Comparison of ENCODE assay signal across 1 cellular context in the genomic region with DNA sequence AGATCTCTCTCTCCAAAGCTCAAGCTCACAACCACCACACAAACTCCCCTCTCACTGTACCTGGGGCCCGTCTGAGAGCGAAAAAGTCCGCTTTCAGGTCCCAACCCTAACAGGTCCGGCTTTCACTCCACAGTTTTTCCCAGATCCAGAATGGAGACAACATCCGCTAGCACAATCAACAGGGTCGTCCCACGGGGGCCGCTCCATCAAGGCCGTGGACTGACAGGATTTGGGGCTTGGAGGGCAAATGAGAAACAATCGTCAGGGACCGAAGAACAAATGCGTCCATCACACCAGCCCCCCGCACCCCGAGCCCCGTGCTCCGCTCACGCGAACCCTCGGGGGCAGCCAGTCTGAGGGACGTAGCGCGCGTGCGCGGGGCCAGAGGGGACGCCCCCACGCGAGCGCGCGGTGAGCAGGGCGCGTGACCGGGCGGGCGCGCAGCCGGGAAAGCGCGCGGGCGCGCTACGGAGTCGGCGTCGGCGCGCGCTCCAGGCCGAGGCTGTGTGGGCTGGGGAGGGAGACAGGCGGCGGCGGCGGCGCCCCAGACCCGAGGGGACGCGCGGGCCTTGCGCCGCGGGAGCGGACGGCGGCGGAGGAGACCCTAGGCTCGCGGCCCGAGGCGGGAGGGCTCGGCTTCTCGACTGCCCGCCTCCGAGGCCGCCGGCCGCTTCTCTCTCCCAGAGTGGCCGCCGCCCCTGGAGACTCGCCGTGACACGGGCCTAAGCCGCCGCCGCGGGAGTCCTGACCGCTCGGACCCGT.
TF ChIP-seq lines count a peak whose summit lies in the region.

A gene (plus strand): TSS at position 470 of the 762 bp plus-strand sequence. CDS start 606 bp downstream, outside the sequence.

TF ChIP-seq in GM12878, 131 proteins besides CTCF, POLR2A, EP300 and RAD21 (continued from another document and continues in another):
- TF ChIP-seq, protein P1, sequence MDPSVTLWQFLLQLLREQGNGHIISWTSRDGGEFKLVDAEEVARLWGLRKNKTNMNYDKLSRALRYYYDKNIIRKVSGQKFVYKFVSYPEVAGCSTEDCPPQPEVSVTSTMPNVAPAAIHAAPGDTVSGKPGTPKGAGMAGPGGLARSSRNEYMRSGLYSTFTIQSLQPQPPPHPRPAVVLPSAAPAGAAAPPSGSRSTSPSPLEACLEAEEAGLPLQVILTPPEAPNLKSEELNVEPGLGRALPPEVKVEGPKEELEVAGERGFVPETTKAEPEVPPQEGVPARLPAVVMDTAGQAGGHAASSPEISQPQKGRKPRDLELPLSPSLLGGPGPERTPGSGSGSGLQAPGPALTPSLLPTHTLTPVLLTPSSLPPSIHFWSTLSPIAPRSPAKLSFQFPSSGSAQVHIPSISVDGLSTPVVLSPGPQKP (IDR thresholded peaks at IDR 0.05; ENCODE audit: low read depth, low read length), result no peak
- TF ChIP-seq, protein P2, sequence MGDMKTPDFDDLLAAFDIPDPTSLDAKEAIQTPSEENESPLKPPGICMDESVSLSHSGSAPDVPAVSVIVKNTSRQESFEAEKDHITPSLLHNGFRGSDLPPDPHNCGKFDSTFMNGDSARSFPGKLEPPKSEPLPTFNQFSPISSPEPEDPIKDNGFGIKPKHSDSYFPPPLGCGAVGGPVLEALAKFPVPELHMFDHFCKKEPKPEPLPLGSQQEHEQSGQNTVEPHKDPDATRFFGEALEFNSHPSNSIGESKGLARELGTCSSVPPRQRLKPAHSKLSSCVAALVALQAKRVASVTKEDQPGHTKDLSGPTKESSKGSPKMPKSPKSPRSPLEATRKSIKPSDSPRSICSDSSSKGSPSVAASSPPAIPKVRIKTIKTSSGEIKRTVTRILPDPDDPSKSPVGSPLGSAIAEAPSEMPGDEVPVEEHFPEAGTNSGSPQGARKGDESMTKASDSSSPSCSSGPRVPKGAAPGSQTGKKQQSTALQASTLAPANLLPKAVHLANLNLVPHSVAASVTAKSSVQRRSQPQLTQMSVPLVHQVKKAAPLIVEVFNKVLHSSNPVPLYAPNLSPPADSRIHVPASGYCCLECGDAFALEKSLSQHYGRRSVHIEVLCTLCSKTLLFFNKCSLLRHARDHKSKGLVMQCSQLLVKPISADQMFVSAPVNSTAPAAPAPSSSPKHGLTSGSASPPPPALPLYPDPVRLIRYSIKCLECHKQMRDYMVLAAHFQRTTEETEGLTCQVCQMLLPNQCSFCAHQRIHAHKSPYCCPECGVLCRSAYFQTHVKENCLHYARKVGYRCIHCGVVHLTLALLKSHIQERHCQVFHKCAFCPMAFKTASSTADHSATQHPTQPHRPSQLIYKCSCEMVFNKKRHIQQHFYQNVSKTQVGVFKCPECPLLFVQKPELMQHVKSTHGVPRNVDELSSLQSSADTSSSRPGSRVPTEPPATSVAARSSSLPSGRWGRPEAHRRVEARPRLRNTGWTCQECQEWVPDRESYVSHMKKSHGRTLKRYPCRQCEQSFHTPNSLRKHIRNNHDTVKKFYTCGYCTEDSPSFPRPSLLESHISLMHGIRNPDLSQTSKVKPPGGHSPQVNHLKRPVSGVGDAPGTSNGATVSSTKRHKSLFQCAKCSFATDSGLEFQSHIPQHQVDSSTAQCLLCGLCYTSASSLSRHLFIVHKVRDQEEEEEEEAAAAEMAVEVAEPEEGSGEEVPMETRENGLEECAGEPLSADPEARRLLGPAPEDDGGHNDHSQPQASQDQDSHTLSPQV (IDR thresholded peaks at IDR 0.05), result no peak
- TF ChIP-seq, protein P3, sequence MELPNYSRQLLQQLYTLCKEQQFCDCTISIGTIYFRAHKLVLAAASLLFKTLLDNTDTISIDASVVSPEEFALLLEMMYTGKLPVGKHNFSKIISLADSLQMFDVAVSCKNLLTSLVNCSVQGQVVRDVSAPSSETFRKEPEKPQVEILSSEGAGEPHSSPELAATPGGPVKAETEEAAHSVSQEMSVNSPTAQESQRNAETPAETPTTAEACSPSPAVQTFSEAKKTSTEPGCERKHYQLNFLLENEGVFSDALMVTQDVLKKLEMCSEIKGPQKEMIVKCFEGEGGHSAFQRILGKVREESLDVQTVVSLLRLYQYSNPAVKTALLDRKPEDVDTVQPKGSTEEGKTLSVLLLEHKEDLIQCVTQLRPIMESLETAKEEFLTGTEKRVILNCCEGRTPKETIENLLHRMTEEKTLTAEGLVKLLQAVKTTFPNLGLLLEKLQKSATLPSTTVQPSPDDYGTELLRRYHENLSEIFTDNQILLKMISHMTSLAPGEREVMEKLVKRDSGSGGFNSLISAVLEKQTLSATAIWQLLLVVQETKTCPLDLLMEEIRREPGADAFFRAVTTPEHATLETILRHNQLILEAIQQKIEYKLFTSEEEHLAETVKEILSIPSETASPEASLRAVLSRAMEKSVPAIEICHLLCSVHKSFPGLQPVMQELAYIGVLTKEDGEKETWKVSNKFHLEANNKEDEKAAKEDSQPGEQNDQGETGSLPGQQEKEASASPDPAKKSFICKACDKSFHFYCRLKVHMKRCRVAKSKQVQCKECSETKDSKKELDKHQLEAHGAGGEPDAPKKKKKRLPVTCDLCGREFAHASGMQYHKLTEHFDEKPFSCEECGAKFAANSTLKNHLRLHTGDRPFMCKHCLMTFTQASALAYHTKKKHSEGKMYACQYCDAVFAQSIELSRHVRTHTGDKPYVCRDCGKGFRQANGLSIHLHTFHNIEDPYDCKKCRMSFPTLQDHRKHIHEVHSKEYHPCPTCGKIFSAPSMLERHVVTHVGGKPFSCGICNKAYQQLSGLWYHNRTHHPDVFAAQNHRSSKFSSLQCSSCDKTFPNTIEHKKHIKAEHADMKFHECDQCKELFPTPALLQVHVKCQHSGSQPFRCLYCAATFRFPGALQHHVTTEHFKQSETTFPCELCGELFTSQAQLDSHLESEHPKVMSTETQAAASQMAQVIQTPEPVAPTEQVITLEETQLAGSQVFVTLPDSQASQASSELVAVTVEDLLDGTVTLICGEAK (IDR thresholded peaks at IDR 0.05; ENCODE audit: borderline replicate concordance), result no peak; the same call in 1 of the 2 replicates
- TF ChIP-seq SMC3 (IDR thresholded peaks at IDR 0.05; ENCODE audit: borderline replicate concordance, low read length), result no peak
- TF ChIP-seq PAX5 (IDR thresholded peaks at IDR 0.05; ENCODE audit: borderline replicate concordance, low read depth, low read length), result peak; percentile 94
- peak; percentile 48; the same call in 1 of the 2 replicates for TF ChIP-seq SIN3A (IDR thresholded peaks at IDR 0.05; ENCODE audit: low read depth, low read length)
- no peak for TF ChIP-seq SRF (IDR thresholded peaks at IDR 0.05; ENCODE audit: low read depth in 2 of 2, low read length in 2 of 2)
- peak; percentile 28 for TF ChIP-seq KLF5 (IDR thresholded peaks at IDR 0.05; ENCODE audit: partially characterized antibody)
- TF ChIP-seq ZNF24 (IDR thresholded peaks at IDR 0.05), result 0 out of 2 replicates have a peak, but pooled peaks have one; percentile 23
- TF ChIP-seq, protein P4, sequence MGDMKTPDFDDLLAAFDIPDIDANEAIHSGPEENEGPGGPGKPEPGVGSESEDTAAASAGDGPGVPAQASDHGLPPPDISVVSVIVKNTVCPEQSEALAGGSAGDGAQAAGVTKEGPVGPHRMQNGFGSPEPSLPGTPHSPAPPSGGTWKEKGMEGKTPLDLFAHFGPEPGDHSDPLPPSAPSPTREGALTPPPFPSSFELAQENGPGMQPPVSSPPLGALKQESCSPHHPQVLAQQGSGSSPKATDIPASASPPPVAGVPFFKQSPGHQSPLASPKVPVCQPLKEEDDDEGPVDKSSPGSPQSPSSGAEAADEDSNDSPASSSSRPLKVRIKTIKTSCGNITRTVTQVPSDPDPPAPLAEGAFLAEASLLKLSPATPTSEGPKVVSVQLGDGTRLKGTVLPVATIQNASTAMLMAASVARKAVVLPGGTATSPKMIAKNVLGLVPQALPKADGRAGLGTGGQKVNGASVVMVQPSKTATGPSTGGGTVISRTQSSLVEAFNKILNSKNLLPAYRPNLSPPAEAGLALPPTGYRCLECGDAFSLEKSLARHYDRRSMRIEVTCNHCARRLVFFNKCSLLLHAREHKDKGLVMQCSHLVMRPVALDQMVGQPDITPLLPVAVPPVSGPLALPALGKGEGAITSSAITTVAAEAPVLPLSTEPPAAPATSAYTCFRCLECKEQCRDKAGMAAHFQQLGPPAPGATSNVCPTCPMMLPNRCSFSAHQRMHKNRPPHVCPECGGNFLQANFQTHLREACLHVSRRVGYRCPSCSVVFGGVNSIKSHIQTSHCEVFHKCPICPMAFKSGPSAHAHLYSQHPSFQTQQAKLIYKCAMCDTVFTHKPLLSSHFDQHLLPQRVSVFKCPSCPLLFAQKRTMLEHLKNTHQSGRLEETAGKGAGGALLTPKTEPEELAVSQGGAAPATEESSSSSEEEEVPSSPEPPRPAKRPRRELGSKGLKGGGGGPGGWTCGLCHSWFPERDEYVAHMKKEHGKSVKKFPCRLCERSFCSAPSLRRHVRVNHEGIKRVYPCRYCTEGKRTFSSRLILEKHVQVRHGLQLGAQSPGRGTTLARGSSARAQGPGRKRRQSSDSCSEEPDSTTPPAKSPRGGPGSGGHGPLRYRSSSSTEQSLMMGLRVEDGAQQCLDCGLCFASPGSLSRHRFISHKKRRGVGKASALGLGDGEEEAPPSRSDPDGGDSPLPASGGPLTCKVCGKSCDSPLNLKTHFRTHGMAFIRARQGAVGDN (IDR thresholded peaks at IDR 0.05), result 0 out of 2 replicates have a peak, but pooled peaks have one; percentile 49
- peak; percentile 57 for TF ChIP-seq NRF1 (conservative IDR thresholded peaks at IDR 0.05; ENCODE audit: low read depth, low read length)
- 0 out of 2 replicates have a peak, but pooled peaks have one; percentile 37 for TF ChIP-seq TCF3 (IDR thresholded peaks at IDR 0.05; ENCODE audit: borderline replicate concordance, insufficient read depth, low read depth, low read length)
- peak; percentile 96 for TF ChIP-seq LARP7 (IDR thresholded peaks at IDR 0.05)
- no peak for TF ChIP-seq NFYA (IDR thresholded peaks at IDR 0.05; ENCODE audit: borderline replicate concordance, low read depth, low read length)
- TF ChIP-seq, protein P5, sequence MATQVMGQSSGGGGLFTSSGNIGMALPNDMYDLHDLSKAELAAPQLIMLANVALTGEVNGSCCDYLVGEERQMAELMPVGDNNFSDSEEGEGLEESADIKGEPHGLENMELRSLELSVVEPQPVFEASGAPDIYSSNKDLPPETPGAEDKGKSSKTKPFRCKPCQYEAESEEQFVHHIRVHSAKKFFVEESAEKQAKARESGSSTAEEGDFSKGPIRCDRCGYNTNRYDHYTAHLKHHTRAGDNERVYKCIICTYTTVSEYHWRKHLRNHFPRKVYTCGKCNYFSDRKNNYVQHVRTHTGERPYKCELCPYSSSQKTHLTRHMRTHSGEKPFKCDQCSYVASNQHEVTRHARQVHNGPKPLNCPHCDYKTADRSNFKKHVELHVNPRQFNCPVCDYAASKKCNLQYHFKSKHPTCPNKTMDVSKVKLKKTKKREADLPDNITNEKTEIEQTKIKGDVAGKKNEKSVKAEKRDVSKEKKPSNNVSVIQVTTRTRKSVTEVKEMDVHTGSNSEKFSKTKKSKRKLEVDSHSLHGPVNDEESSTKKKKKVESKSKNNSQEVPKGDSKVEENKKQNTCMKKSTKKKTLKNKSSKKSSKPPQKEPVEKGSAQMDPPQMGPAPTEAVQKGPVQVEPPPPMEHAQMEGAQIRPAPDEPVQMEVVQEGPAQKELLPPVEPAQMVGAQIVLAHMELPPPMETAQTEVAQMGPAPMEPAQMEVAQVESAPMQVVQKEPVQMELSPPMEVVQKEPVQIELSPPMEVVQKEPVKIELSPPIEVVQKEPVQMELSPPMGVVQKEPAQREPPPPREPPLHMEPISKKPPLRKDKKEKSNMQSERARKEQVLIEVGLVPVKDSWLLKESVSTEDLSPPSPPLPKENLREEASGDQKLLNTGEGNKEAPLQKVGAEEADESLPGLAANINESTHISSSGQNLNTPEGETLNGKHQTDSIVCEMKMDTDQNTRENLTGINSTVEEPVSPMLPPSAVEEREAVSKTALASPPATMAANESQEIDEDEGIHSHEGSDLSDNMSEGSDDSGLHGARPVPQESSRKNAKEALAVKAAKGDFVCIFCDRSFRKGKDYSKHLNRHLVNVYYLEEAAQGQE (IDR thresholded peaks at IDR 0.05; ENCODE audit: low read depth, low read length), result no peak
- TF ChIP-seq, protein P6, sequence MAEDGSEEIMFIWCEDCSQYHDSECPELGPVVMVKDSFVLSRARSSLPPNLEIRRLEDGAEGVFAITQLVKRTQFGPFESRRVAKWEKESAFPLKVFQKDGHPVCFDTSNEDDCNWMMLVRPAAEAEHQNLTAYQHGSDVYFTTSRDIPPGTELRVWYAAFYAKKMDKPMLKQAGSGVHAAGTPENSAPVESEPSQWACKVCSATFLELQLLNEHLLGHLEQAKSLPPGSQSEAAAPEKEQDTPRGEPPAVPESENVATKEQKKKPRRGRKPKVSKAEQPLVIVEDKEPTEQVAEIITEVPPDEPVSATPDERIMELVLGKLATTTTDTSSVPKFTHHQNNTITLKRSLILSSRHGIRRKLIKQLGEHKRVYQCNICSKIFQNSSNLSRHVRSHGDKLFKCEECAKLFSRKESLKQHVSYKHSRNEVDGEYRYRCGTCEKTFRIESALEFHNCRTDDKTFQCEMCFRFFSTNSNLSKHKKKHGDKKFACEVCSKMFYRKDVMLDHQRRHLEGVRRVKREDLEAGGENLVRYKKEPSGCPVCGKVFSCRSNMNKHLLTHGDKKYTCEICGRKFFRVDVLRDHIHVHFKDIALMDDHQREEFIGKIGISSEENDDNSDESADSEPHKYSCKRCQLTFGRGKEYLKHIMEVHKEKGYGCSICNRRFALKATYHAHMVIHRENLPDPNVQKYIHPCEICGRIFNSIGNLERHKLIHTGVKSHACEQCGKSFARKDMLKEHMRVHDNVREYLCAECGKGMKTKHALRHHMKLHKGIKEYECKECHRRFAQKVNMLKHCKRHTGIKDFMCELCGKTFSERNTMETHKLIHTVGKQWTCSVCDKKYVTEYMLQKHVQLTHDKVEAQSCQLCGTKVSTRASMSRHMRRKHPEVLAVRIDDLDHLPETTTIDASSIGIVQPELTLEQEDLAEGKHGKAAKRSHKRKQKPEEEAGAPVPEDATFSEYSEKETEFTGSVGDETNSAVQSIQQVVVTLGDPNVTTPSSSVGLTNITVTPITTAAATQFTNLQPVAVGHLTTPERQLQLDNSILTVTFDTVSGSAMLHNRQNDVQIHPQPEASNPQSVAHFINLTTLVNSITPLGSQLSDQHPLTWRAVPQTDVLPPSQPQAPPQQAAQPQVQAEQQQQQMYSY (CRISPR knock-in tag; IDR thresholded peaks at IDR 0.05), result 0 out of 2 replicates have a peak, but pooled peaks have one; percentile 31
- TF ChIP-seq, protein P7, sequence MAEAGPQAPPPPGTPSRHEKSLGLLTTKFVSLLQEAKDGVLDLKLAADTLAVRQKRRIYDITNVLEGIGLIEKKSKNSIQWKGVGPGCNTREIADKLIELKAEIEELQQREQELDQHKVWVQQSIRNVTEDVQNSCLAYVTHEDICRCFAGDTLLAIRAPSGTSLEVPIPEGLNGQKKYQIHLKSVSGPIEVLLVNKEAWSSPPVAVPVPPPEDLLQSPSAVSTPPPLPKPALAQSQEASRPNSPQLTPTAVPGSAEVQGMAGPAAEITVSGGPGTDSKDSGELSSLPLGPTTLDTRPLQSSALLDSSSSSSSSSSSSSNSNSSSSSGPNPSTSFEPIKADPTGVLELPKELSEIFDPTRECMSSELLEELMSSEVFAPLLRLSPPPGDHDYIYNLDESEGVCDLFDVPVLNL (IDR thresholded peaks at IDR 0.05; ENCODE audit: low read depth, low read length), result no peak
- peak in 1 of 2 experiments; percentile 64; a peak in 1 of 3 replicates for TF ChIP-seq EGR1 (IDR thresholded peaks at IDR 0.05; ENCODE audit: borderline replicate concordance in 1 of 2, low read depth in 2 of 2, low read length in 2 of 2)
- TF ChIP-seq IKZF1 (conservative IDR thresholded peaks at IDR 0.05), result peak; percentile 98
- TF ChIP-seq NR2C2 (IDR thresholded peaks at IDR 0.05; ENCODE audit: borderline replicate concordance, control insufficient read depth, insufficient read length, low read depth), result no peak
